Comparison of ENCODE assay signal across 9 cellular contexts in the genomic region with DNA sequence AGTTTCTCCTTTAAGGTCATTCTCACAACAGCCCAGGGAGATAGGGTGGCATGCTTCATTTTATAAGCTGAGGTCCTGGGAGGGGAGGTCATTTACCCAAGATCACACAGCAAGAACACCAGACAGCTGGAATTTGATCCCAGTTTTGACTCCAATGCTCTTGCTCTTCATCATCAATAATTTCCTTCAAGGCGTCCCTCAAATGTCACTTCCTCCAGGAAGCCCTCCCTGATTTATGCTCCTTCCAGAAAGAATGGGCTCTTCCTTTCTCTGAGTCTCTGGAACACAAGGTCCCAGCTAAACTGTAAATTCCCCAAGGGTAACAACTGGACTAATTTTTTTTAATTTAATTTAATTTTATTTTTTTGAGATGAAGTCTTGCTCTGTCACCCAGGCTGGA. TPM values are rescaled to one million over a fixed set of nuclear protein-coding genes. Genes with fewer than 3 reads are reported as not detected.
"Had no signal": no experiment of that assay in that cellular context is flagged by ENCODE, and none has a peak within 500 bp of the region (broad histone marks: within the 10 kb centered on the region; RNA-seq: fewer than 3 reads in every experiment).

No MANE protein-coding gene starts in this region.

- ATAC-seq: GM12878 had no signal

- FAIRE-seq: G401.6, GM12878, GM12891, GM12892, GM18507, GM19239 had no signal

- H3K4me3 ChIP-seq: GM12878 had no signal

- DNase-seq: GDM1, GF-D8 had no signal

RNA-seq across cellular contexts. Expression of a gene that starts 12.4 kb away (rescaled TPM):
- total RNA-seq: G401, GM12878 had no signal
